2 cellular contexts compared by ENCODE assay signal in the genomic region with DNA sequence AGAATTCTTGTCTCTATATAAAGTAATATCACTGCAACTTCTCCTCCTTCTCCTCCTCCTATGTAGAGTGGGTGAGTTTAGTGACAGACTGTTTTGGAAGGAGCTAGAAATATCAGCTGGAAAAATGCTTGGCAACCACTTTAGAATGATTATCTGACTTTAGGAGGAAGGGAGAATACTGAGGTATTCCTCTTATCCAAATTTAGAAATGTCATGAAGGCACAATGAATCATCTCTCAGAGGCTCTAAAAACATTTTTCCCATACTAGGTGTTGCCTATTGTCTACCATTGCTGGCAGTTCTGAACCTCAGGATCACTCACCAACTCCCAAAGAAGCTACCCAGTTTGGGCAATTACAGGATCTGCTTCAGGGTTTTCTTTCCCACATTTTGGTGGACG.
TF ChIP-seq lines count a peak whose summit lies in the region.

No MANE protein-coding gene starts in this region.

TF ChIP-seq in SK-N-SH, 30 proteins besides CTCF, POLR2A, EP300 and RAD21:
- TF ChIP-seq, protein P1, sequence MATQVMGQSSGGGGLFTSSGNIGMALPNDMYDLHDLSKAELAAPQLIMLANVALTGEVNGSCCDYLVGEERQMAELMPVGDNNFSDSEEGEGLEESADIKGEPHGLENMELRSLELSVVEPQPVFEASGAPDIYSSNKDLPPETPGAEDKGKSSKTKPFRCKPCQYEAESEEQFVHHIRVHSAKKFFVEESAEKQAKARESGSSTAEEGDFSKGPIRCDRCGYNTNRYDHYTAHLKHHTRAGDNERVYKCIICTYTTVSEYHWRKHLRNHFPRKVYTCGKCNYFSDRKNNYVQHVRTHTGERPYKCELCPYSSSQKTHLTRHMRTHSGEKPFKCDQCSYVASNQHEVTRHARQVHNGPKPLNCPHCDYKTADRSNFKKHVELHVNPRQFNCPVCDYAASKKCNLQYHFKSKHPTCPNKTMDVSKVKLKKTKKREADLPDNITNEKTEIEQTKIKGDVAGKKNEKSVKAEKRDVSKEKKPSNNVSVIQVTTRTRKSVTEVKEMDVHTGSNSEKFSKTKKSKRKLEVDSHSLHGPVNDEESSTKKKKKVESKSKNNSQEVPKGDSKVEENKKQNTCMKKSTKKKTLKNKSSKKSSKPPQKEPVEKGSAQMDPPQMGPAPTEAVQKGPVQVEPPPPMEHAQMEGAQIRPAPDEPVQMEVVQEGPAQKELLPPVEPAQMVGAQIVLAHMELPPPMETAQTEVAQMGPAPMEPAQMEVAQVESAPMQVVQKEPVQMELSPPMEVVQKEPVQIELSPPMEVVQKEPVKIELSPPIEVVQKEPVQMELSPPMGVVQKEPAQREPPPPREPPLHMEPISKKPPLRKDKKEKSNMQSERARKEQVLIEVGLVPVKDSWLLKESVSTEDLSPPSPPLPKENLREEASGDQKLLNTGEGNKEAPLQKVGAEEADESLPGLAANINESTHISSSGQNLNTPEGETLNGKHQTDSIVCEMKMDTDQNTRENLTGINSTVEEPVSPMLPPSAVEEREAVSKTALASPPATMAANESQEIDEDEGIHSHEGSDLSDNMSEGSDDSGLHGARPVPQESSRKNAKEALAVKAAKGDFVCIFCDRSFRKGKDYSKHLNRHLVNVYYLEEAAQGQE (IDR thresholded peaks at IDR 0.05; ENCODE audit: low read depth, low read length) = no peak
- no peak for TF ChIP-seq NFIC (IDR thresholded peaks at IDR 0.05; ENCODE audit: borderline replicate concordance)
- 0 out of 2 replicates have a peak, but pooled peaks have one; percentile 19 for TF ChIP-seq MEF2A (IDR thresholded peaks at IDR 0.05; ENCODE audit: borderline replicate concordance, low read depth)
- TF ChIP-seq TAF1 (IDR thresholded peaks at IDR 0.05; ENCODE audit: borderline replicate concordance, low read depth, low read length) = no peak
- no peak for TF ChIP-seq NRF1 (IDR thresholded peaks at IDR 0.05; ENCODE audit: low read depth, low read length)
- TF ChIP-seq RXRA (IDR thresholded peaks at IDR 0.05; ENCODE audit: borderline replicate concordance, low read depth) = no peak
- TF ChIP-seq, protein P2, sequence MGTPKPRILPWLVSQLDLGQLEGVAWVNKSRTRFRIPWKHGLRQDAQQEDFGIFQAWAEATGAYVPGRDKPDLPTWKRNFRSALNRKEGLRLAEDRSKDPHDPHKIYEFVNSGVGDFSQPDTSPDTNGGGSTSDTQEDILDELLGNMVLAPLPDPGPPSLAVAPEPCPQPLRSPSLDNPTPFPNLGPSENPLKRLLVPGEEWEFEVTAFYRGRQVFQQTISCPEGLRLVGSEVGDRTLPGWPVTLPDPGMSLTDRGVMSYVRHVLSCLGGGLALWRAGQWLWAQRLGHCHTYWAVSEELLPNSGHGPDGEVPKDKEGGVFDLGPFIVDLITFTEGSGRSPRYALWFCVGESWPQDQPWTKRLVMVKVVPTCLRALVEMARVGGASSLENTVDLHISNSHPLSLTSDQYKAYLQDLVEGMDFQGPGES (IDR thresholded peaks at IDR 0.05; ENCODE audit: low read depth, low read length) = no peak
- no peak for TF ChIP-seq FOXJ3 (CRISPR knock-in tag; IDR thresholded peaks at IDR 0.05)

TF ChIP-seq in H1, 55 proteins besides CTCF, POLR2A, EP300 and RAD21:
- TF ChIP-seq FOSL1 (IDR thresholded peaks at IDR 0.05; ENCODE audit: insufficient read depth, low read depth, low read length) (no peak), EZH2 (IDR thresholded peaks at IDR 0.05; ENCODE audit: low read depth, low read length, severe bottlenecking) (no peak), POU5F1 (IDR thresholded peaks at IDR 0.05; ENCODE audit: low read depth, low read length) (no peak)
